ENCODE assay signal across 9 cellular contexts in genomic region chr2:96860065-96861029, GRCh38. TPM values are rescaled to one million over a fixed set of nuclear protein-coding genes. Genes with fewer than 3 reads are reported as not detected.
DNase-seq lines count a peak whose midpoint lies in the region; ATAC-seq, FAIRE-seq and TF ChIP-seq lines count a peak whose summit lies in the region.
"Had no signal": no experiment of that assay in that cellular context is flagged by ENCODE, and none has a peak within 500 bp of the region (broad histone marks: within the 10 kb centered on the region; RNA-seq: fewer than 3 reads in every experiment).

No MANE protein-coding gene starts in this region.

- H3K4me1 Mint-ChIP-seq in HFFc6 (ENCODE audit: low read depth), result peaks cover 11% of the 10 kb centered on the region
- peaks cover 21% of the 10 kb centered on the region for H3K4me1 Mint-ChIP-seq in activated CD8-positive, alpha-beta T cell treated with anti-CD3 and anti-CD28 coated beads for 36 hours (ENCODE audit: low read depth)

- peaks cover 53% of the 10 kb centered on the region for H3K36me3 ChIP-seq in left ventricle myocardium inferior

- H3K27me3 Mint-ChIP-seq in HFFc6 (ENCODE audit: insufficient read depth), result peaks cover 3% of the 10 kb centered on the region
- H3K27me3 Mint-ChIP-seq in activated CD8-positive, alpha-beta T cell treated with anti-CD3 and anti-CD28 coated beads for 36 hours, result no peaks in the 10 kb centered on the region

- no peak for TF ChIP-seq CTCF in HFFc6 (IDR thresholded peaks at IDR 0.05)
- no peak for TF ChIP-seq CTCF in activated CD8-positive, alpha-beta T cell treated with anti-CD3 and anti-CD28 coated beads for 36 hours (IDR thresholded peaks at IDR 0.05)
- TF ChIP-seq CTCF in left ventricle myocardium inferior (IDR thresholded peaks at IDR 0.05; ENCODE audit: borderline replicate concordance), result no peak

- 0 out of 2 replicates have a peak overlapping the region, but pooled peaks have one; percentile 9 for H3K27ac Mint-ChIP-seq in HFFc6
- peak overlapping the region; percentile 25 for H3K27ac Mint-ChIP-seq in activated CD8-positive, alpha-beta T cell treated with anti-CD3 and anti-CD28 coated beads for 36 hours

- no peak overlapping the region for H3K4me3 ChIP-seq in left ventricle myocardium inferior

- DNase-seq in HFFc6 (no peak), left ventricle myocardium inferior (no peak), urothelium cell line (ENCODE audit: low spot score) (no peak), DMS153 (lab: John Stamatoyannopoulos, UW) (no peak), T-helper 9 cell (no peak), GM03348 (ENCODE audit: low spot score) (no peak)
- peak; percentile 71 for DNase-seq in activated CD8-positive, alpha-beta T cell treated with anti-CD3 and anti-CD28 coated beads for 36 hours
- peak; percentile 29 for DNase-seq in stimulated activated CD4-positive, alpha-beta T cell treated with anti-CD3 and anti-CD28 coated beads, Interleukin-2, amount 100 ng/mL, for 4 hours (ENCODE audit: low read depth)

- no peak overlapping the region for H3K4me3 Mint-ChIP-seq in HFFc6
- no peak overlapping the region for H3K4me3 Mint-ChIP-seq in activated CD8-positive, alpha-beta T cell treated with anti-CD3 and anti-CD28 coated beads for 36 hours

- ATAC-seq in activated CD8-positive, alpha-beta T cell treated with anti-CD3 and anti-CD28 coated beads for 36 hours, result no peak

- POLR2A ChIA-PET in activated CD8-positive, alpha-beta T cell treated with anti-CD3 and anti-CD28 coated beads for 36 hours (lab: Charles Lee), result interaction anchor here (0.6 to 1.0 kb wide), 3 partner anchors 18 to 29 kb away, joined by 3 read pairs; no protein-coding TSS in a partner anchor

- intact Hi-C loops in activated CD8-positive, alpha-beta T cell treated with anti-CD3 and anti-CD28 coated beads for 36 hours (cut with micrococcal nuclease), result no loop called here
- intact Hi-C loops in left ventricle myocardium inferior (cut with micrococcal nuclease), result no loop called here

- H3K9me3 Mint-ChIP-seq in HFFc6, result no peaks in the 10 kb centered on the region
- no peaks in the 10 kb centered on the region for H3K9me3 Mint-ChIP-seq in activated CD8-positive, alpha-beta T cell treated with anti-CD3 and anti-CD28 coated beads for 36 hours

- no peaks in the 10 kb centered on the region for H3K27me3 ChIP-seq in left ventricle myocardium inferior (ENCODE audit: low read depth)

- CTCF ChIA-PET in activated CD8-positive, alpha-beta T cell treated with anti-CD3 and anti-CD28 coated beads for 36 hours (lab: Charles Lee), result interaction anchor here (1.1 to 7.0 kb wide), 5 partner anchors 8 to 252 kb away, joined by 4 to 147 read pairs (median 33); partner anchors contain the start of gene ANKRD36

- H3K27ac ChIP-seq in left ventricle myocardium inferior (replicated peaks), result peak overlapping the region; percentile 87
- H3K27ac ChIP-seq: epithelial cell of prostate had no signal

- no peaks in the 10 kb centered on the region for H3K9me3 ChIP-seq in left ventricle myocardium inferior (replicated peaks)

- no peaks in the 10 kb centered on the region; the same call in 1 of the 2 replicates for H3K36me3 Mint-ChIP-seq in HFFc6 (ENCODE audit: low read depth)
- H3K36me3 Mint-ChIP-seq in activated CD8-positive, alpha-beta T cell treated with anti-CD3 and anti-CD28 coated beads for 36 hours (ENCODE audit: low read depth), result peaks cover 6% of the 10 kb centered on the region

- H3K4me1 ChIP-seq in left ventricle myocardium inferior, result peaks cover 69% of the 10 kb centered on the region

- no peak for FAIRE-seq in urothelium cell line (lab: Jason Lieb, UNC)

RNA-seq across cellular contexts. Expression of gene ANKRD39, which starts 2.5 kb away (rescaled TPM):
- total RNA-seq in HFFc6 (2021; fragmentation: NEBNext Ultra II Directional; extraction: Animal tissue kit (Norgen Biotek cat#: 25700)), result 10 to 100 TPM; 14.7 to 16.3 (median 15.3) TPM
- total RNA-seq in activated CD8-positive, alpha-beta T cell treated with anti-CD3 and anti-CD28 coated beads for 36 hours, result 10 to 100 TPM; 22.6 TPM
- total RNA-seq in left ventricle myocardium inferior, result 14.3 TPM

RNA-seq across cellular contexts. Expression of gene SEMA4C, which starts 9.5 kb away (rescaled TPM):
- total RNA-seq in HFFc6 (2021; fragmentation: NEBNext Ultra II Directional; extraction: Animal tissue kit (Norgen Biotek cat#: 25700)), result 10 to 100 TPM; 11.6 to 13.7 (median 12.7) TPM
- 10 to 100 TPM; 10.4 to 12.4 TPM for total RNA-seq in activated CD8-positive, alpha-beta T cell treated with anti-CD3 and anti-CD28 coated beads for 36 hours
- 16.6 TPM for total RNA-seq in left ventricle myocardium inferior

RNA-seq across cellular contexts. Expression of gene ANKRD23, which starts 16.5 kb away (rescaled TPM):
- total RNA-seq in HFFc6 (2021; fragmentation: NEBNext Ultra II Directional; extraction: Animal tissue kit (Norgen Biotek cat#: 25700)), result 1 to 10 TPM in 4 of 6 experiments, under 1 TPM in 2; 0.71 to 1.8 (median 1.3) TPM
- 1 to 10 TPM; 5.3 to 5.7 TPM for total RNA-seq in activated CD8-positive, alpha-beta T cell treated with anti-CD3 and anti-CD28 coated beads for 36 hours
- total RNA-seq in left ventricle myocardium inferior, result 14.4 TPM

RNA-seq across cellular contexts. Expression of gene CNNM3, which starts 44.3 kb away (rescaled TPM):
- 1 to 10 TPM; 6.3 to 10.0 (median 8.5) TPM for total RNA-seq in HFFc6 (2021; fragmentation: NEBNext Ultra II Directional; extraction: Animal tissue kit (Norgen Biotek cat#: 25700))
- total RNA-seq in activated CD8-positive, alpha-beta T cell treated with anti-CD3 and anti-CD28 coated beads for 36 hours, result 10 to 100 TPM; 15.8 to 19.3 TPM
- 11.1 TPM for total RNA-seq in left ventricle myocardium inferior

Comparison
In these comparisons a context has a peak if more than half of its experiments do, and no peak if none do; other contexts are left out.
1. DNase-seq: peak in activated CD8-positive, alpha-beta T cell treated with anti-CD3 and anti-CD28 coated beads for 36 hours (single experiment) and stimulated activated CD4-positive, alpha-beta T cell treated with anti-CD3 and anti-CD28 coated beads, Interleukin-2, amount 100 ng/mL, for 4 hours (single experiment); none in HFFc6 (single experiment), left ventricle myocardium inferior (single experiment), urothelium cell line (single experiment), DMS153 (single experiment), T-helper 9 cell (single experiment) and GM03348 (single experiment).